22 cellular contexts compared by ENCODE assay signal in the genomic region with DNA sequence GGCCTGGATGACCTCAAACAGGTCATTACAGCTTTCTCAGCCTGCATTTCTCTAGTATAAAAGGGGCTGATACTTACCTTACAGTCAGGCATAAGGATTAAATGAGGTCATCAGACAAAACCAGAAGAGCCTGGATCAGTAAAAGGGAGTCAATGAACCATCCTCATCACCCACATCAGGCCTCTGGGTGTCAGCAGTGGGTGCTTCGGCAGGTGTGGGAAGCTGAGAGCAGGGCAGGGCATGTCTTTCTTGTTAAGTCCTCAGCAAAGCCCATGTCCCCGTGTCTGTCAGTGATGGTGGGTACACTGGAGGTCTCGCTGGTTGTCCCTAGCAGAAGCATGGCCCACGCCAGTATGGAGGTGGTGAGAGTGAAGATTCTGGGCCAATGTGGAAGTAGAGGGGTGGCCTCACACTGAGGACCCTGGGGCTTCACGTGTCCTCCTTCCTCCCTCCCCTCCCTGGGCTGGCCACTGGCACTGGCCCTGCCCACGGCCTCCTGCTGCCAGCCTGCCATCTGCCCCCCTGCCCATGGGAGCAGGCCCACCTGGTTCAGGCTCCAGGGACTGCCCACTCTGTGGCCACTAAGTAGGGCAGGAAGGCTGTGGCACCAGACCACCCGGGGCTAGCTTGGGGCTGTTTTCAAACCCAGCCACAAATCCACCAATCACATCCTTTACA. TPM values are rescaled to one million over a fixed set of nuclear protein-coding genes. Genes with fewer than 3 reads are reported as not detected.
DNase-seq lines count a peak whose midpoint lies in the region; ATAC-seq, FAIRE-seq and TF ChIP-seq lines count a peak whose summit lies in the region.
"Had no signal": no experiment of that assay in that cellular context is flagged by ENCODE, and none has a peak within 500 bp of the region (broad histone marks: within the 10 kb centered on the region; RNA-seq: fewer than 3 reads in every experiment).

No MANE protein-coding gene starts in this region.

- H3K4me1 ChIP-seq in smooth muscle cell (ENCODE audit: low read depth) = peaks cover 18% of the 10 kb centered on the region
- H3K4me1 ChIP-seq: breast epithelium had no signal

- H3K4me2 ChIP-seq in smooth muscle cell = no peak overlapping the region
- H3K4me2 ChIP-seq: GM23338 had no signal

- H3K9me3 Mint-ChIP-seq in CD14-positive monocyte = peaks cover 2 to 15% (median 7%) of the 10 kb centered on the region in 7 donors
- H3K9me3 Mint-ChIP-seq in activated B cell treated with CpG ODN at 0.5 μM for 24 hours = no peaks in the 10 kb centered on the region
- H3K9me3 Mint-ChIP-seq in memory B cell = no peaks in the 10 kb centered on the region
- H3K9me3 Mint-ChIP-seq: T-helper 1 cell treated with Interleukin-12 subunit alpha and Interleukin-12 subunit beta and Interleukin-4 antibody, amounts not matched to agents 30 μg/mL and 1 μg/mL, for 36 hours had no signal

- H3K9me3 ChIP-seq in smooth muscle cell (replicated peaks; ENCODE audit: low read depth) = no peaks in the 10 kb centered on the region
- H3K9me3 ChIP-seq: breast epithelium, gastroesophageal sphincter, right atrium auricular region, tibial nerve had no signal

- CTCF ChIA-PET in activated B cell treated with CpG ODN at 0.5 μM for 24 hours (lab: Charles Lee) = interaction anchor here (2.5 kb wide), 1 partner anchor 62 kb away, joined by 7 read pairs; no protein-coding TSS in a partner anchor

- intact Hi-C loops in CD14-positive monocyte (cut with micrococcal nuclease) = loop anchor here in 1 of 2 donors (10.0 kb wide), 2 partner anchors 63 to 87 kb away; no protein-coding TSS in a partner anchor
- intact Hi-C loops in activated B cell treated with CpG ODN at 0.5 μM for 24 hours (cut with micrococcal nuclease) = loop anchor here (10.0 kb wide), 1 partner anchor 87 kb away; no protein-coding TSS in a partner anchor

- no peak overlapping the region for H2AFZ ChIP-seq in smooth muscle cell (ENCODE audit: low read depth)
- H2AFZ ChIP-seq: GM23338 had no signal

- no peak for ATAC-seq in activated B cell treated with CpG ODN at 0.5 μM for 24 hours (ENCODE audit: low read depth)
- peak; percentile 21 for ATAC-seq in memory B cell (ENCODE audit: low read depth)
- ATAC-seq: gastroesophageal sphincter; GM23338; left lobe of liver; stimulated activated naive CD8-positive, alpha-beta T cell treated with anti-CD3 and anti-CD28 coated beads, Interleukin-15, Interleukin-2, amounts not matched to agents 100 U/mL and 50 U/mL, for 24 hours had no signal

- H3K27me3 Mint-ChIP-seq in CD14-positive monocyte (ENCODE audit: low read depth in 3 of 3) (peaks cover 20 to 44% (median 22%) of the 10 kb centered on the region in 3 donors), activated B cell treated with CpG ODN at 0.5 μM for 24 hours (peaks cover 9% of the 10 kb centered on the region), memory B cell (peaks cover 11% of the 10 kb centered on the region)

- H3K27ac ChIP-seq in smooth muscle cell (ENCODE audit: low read depth) = no peak overlapping the region
- H3K27ac ChIP-seq: breast epithelium, epithelial cell of prostate, gastroesophageal sphincter, right atrium auricular region, tibial nerve had no signal

- 84% methylated on average over 6 of the region's 7 CpGs for WGBS in smooth muscle cell (ENCODE audit: low lambda C conversion rate)

- H3K27ac Mint-ChIP-seq in CD14-positive monocyte (no peak overlapping the region), activated B cell treated with CpG ODN at 0.5 μM for 24 hours (no peak overlapping the region), memory B cell (no peak overlapping the region)
- H3K27ac Mint-ChIP-seq: GM23338; T-helper 1 cell treated with Interleukin-12 subunit alpha and Interleukin-12 subunit beta and Interleukin-4 antibody, amounts not matched to agents 30 μg/mL and 1 μg/mL, for 36 hours had no signal

- H3K79me2 ChIP-seq in smooth muscle cell (ENCODE audit: low read depth) = no peaks in the 10 kb centered on the region

- peaks cover 34% of the 10 kb centered on the region for H3K27me3 ChIP-seq in smooth muscle cell (ENCODE audit: low read depth)

- H3K4me3 ChIP-seq in smooth muscle cell = no peak overlapping the region
- H3K4me3 ChIP-seq: breast epithelium, gastroesophageal sphincter, GM23338, right atrium auricular region, tibial nerve had no signal

- DNase-seq in CD14-positive monocyte (ENCODE audit: low spot score) (peak; percentile 21), activated B cell treated with CpG ODN at 0.5 μM for 24 hours (peak; percentile 12), memory B cell (ENCODE audit: low spot score in 2 of 2) (no peak), smooth muscle cell (lab: John Stamatoyannopoulos, UW; ENCODE audit: unreplicated experiment) (no peak), hippocampal formation (lab: John Stamatoyannopoulos, UW) (no peak), RCC 7860 (ENCODE audit: low spot score) (no peak)
- no peak for DNase-seq in NK-92 treated with Interleukin-12 subunit alpha and Interleukin-12 subunit beta, amount 100 ng/mL, for 24 hours (lab: John Stamatoyannopoulos, UW)
- DNase-seq: activated CD8-positive, alpha-beta memory T cell treated with anti-CD3 and anti-CD28 coated beads for 24 hours; COR-L47; occipital lobe; OCI-M1; stimulated activated naive CD8-positive, alpha-beta T cell treated with anti-CD3 and anti-CD28 coated beads, Interleukin-15, Interleukin-2, amounts not matched to agents 100 U/mL and 50 U/mL, for 24 hours had no signal

- no peak for TF ChIP-seq CTCF in CD14-positive monocyte (IDR thresholded peaks at IDR 0.05)
- TF ChIP-seq CTCF in GM12872 (IDR thresholded peaks at IDR 0.05; ENCODE audit: insufficient read depth, low read depth, low read length) = 0 out of 3 replicates have a peak, but pooled peaks have one; percentile 7
- no peak for TF ChIP-seq CTCF in activated B cell treated with CpG ODN at 0.5 μM for 24 hours (IDR thresholded peaks at IDR 0.05)
- TF ChIP-seq CTCF in smooth muscle cell (IDR thresholded peaks at IDR 0.05; ENCODE audit: borderline replicate concordance, insufficient read depth, poor library complexity, severe bottlenecking) = no peak

- H3K36me3 Mint-ChIP-seq in CD14-positive monocyte (peaks cover 3 to 7% of the 10 kb centered on the region in 2 donors), activated B cell treated with CpG ODN at 0.5 μM for 24 hours (ENCODE audit: low read depth) (no peaks in the 10 kb centered on the region), memory B cell (no peaks in the 10 kb centered on the region)

- H3F3A ChIP-seq in smooth muscle cell (ENCODE audit: low read depth) = no peaks in the 10 kb centered on the region

- H3K4me3 Mint-ChIP-seq in CD14-positive monocyte (no peak overlapping the region), activated B cell treated with CpG ODN at 0.5 μM for 24 hours (no peak overlapping the region), memory B cell (no peak overlapping the region)
- H3K4me3 Mint-ChIP-seq: GM23338; T-helper 1 cell treated with Interleukin-12 subunit alpha and Interleukin-12 subunit beta and Interleukin-4 antibody, amounts not matched to agents 30 μg/mL and 1 μg/mL, for 36 hours had no signal

- no peak for FAIRE-seq in RCC 7860 (lab: Jason Lieb, UNC)

- POLR2A ChIA-PET in activated B cell treated with CpG ODN at 0.5 μM for 24 hours (lab: Charles Lee) = interaction anchor here (1.0 kb wide), 1 partner anchor 63 kb away, joined by 3 read pairs; no protein-coding TSS in a partner anchor

- peaks cover 6% of the 10 kb centered on the region for H3K4me1 Mint-ChIP-seq in CD14-positive monocyte
- H3K4me1 Mint-ChIP-seq in activated B cell treated with CpG ODN at 0.5 μM for 24 hours = peaks cover 4% of the 10 kb centered on the region
- peaks cover 4% of the 10 kb centered on the region for H3K4me1 Mint-ChIP-seq in memory B cell

- H3K36me3 ChIP-seq in smooth muscle cell (ENCODE audit: low read depth) = no peaks in the 10 kb centered on the region
- H3K36me3 ChIP-seq: breast epithelium, gastroesophageal sphincter, right atrium auricular region, tibial nerve had no signal

- no peak overlapping the region for H3K9ac ChIP-seq in smooth muscle cell (ENCODE audit: low read depth)

- H4K20me1 ChIP-seq in smooth muscle cell (ENCODE audit: low read depth) = no peaks in the 10 kb centered on the region

RNA-seq across cellular contexts. Expression of a gene that starts 4.4 kb away (rescaled TPM):
- polyA plus RNA-seq in CD14-positive monocyte (not detected), smooth muscle cell (0.06 TPM in 1 of 2 replicates, not detected in the other)
- total RNA-seq in activated B cell treated with CpG ODN at 0.5 μM for 24 hours (0.11 and 0.37 TPM in 2 replicates), smooth muscle cell (0.04 and 1.2 TPM in 2 replicates)
- total RNA-seq: occipital lobe had no signal

RNA-seq across cellular contexts. Expression of a gene that starts 26.3 kb away (rescaled TPM):
- not detected for polyA plus RNA-seq in CD14-positive monocyte
- 1.0 and 1.6 TPM in 2 replicates for total RNA-seq in activated B cell treated with CpG ODN at 0.5 μM for 24 hours
- 0.40 TPM in 1 of 2 replicates, not detected in the other for total RNA-seq in smooth muscle cell
- polyA plus RNA-seq in smooth muscle cell = 0.50 TPM in 1 of 2 replicates, not detected in the other
- total RNA-seq: dermis microvascular lymphatic vessel endothelial cell, gastroesophageal sphincter, GM23338, left lobe of liver, occipital lobe, right atrium auricular region had no signal

RNA-seq across cellular contexts. Expression of a gene that starts 33.3 kb away (rescaled TPM):
- 10 to 100 TPM; 48.4 to 66.1 TPM for polyA plus RNA-seq in CD14-positive monocyte
- 118 and 122 TPM in 2 replicates for total RNA-seq in activated B cell treated with CpG ODN at 0.5 μM for 24 hours
- total RNA-seq in smooth muscle cell = 48.7 and 55.3 TPM in 2 replicates
- polyA plus RNA-seq in smooth muscle cell = 89.3 and 111 TPM in 2 replicates

Comparison
In these comparisons a context has a peak if more than half of its experiments do, and no peak if none do; other contexts are left out.
1. DNase-seq: peak in CD14-positive monocyte (single experiment) and activated B cell treated with CpG ODN at 0.5 μM for 24 hours (single experiment); none in memory B cell (0 of 2), smooth muscle cell (single experiment), NK-92 treated with Interleukin-12 subunit alpha and Interleukin-12 subunit beta, amount 100 ng/mL, for 24 hours (single experiment), hippocampal formation (0 of 2) and RCC 7860 (single experiment).